ENCODE assay signal across 10 cellular contexts in the genomic region with DNA sequence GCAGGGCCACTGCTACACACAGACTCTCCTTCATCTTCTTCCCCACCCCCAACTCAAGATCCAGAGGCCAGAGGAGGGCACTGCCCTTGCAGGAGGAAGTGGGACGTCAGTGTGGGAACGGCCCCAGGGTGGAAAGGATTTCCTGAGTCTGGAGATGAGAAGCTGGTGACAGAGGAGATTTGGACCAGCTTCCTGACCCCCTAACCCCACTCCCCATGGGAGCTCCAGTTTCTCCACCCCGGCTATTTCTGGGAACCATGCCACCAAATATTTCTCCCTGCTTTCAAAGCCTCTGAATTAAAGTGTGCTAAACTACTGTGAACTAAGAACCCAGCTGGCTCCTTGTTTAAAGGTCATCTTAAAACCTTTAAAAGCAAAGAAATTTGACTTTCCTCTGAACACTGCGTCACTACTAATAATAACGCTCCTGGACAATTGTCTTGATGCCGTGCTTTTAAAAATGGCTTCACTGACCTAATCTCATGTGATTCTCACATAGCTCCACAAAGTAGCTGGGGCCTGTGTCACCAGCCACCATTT. TPM values are rescaled to one million over a fixed set of nuclear protein-coding genes. Genes with fewer than 3 reads are reported as not detected.
DNase-seq lines count a peak whose midpoint lies in the region; ATAC-seq and TF ChIP-seq lines count a peak whose summit lies in the region.
"Had no signal": no experiment of that assay in that cellular context is flagged by ENCODE, and none has a peak within 500 bp of the region (broad histone marks: within the 10 kb centered on the region; RNA-seq: fewer than 3 reads in every experiment).

No MANE protein-coding gene starts in this region.

- H3K9me2 ChIP-seq in GM23338 (ENCODE audit: insufficient read depth): no peaks in the 10 kb centered on the region

- H2AFZ ChIP-seq in GM23338 (peak overlapping the region; percentile 43; the same call in 1 of the 2 replicates), smooth muscle cell (ENCODE audit: low read depth) (no peak overlapping the region)

- H3K4me2 ChIP-seq in GM23338 (no peak overlapping the region), smooth muscle cell (peak overlapping the region; percentile 56)

- H4K20me1 ChIP-seq in GM23338 (replicated peaks; ENCODE audit: insufficient read depth): no peaks in the 10 kb centered on the region; the same call in 1 of the 2 replicates
- H4K20me1 ChIP-seq in smooth muscle cell (ENCODE audit: low read depth): no peaks in the 10 kb centered on the region

- H3K27ac ChIP-seq in GM23338 (ENCODE audit: low read depth) (no peak overlapping the region), smooth muscle cell (ENCODE audit: low read depth) (peak overlapping the region; percentile 77)

- TF ChIP-seq CTCF in GM23338 (conservative IDR thresholded peaks at IDR 0.05; ENCODE audit: low read depth in 2 of 2) (no peak), smooth muscle cell (IDR thresholded peaks at IDR 0.05; ENCODE audit: borderline replicate concordance, insufficient read depth, poor library complexity, severe bottlenecking) (no peak)

- no peaks in the 10 kb centered on the region for H3K36me3 Mint-ChIP-seq in GM23338 (ENCODE audit: low read depth)
- H3K36me3 Mint-ChIP-seq: memory B cell had no signal

- H3K4me3 Mint-ChIP-seq in GM23338: no peak overlapping the region
- H3K4me3 Mint-ChIP-seq: memory B cell had no signal

- H3K27me3 ChIP-seq in GM23338 (ENCODE audit: insufficient read depth): no peaks in the 10 kb centered on the region
- H3K27me3 ChIP-seq in smooth muscle cell (ENCODE audit: low read depth): no peaks in the 10 kb centered on the region

- H3K9me3 Mint-ChIP-seq in GM23338: no peaks in the 10 kb centered on the region
- H3K9me3 Mint-ChIP-seq: memory B cell had no signal

- 12% methylated on average over 6 of the region's 6 CpGs for WGBS in smooth muscle cell (ENCODE audit: low lambda C conversion rate)

- H3F3A ChIP-seq in GM23338 (replicated peaks; ENCODE audit: low read depth): no peaks in the 10 kb centered on the region
- peaks cover 7% of the 10 kb centered on the region for H3F3A ChIP-seq in smooth muscle cell (ENCODE audit: low read depth)

- H3K4me1 ChIP-seq in GM23338 (ENCODE audit: insufficient read depth): no peaks in the 10 kb centered on the region
- H3K4me1 ChIP-seq in smooth muscle cell (ENCODE audit: low read depth): peaks cover 11% of the 10 kb centered on the region

- DNase-seq in GM23338 (ENCODE audit: low spot score) (peak; percentile 25), astrocyte of the hippocampus (ENCODE audit: low read depth, low spot score) (peak; percentile 84), iPS-NIHi7 (ENCODE audit: extremely low spot score) (peak; percentile 48), smooth muscle cell (lab: John Stamatoyannopoulos, UW; ENCODE audit: unreplicated experiment) (peak; percentile 9), NCI-H2081 (lab: John Stamatoyannopoulos, UW) (no peak), NOMO-1 (lab: John Stamatoyannopoulos, UW; ENCODE audit: unreplicated experiment in 2 of 2) (no peak)
- DNase-seq: T-helper 9 cell had no signal

- H3K4me3 ChIP-seq in GM23338: no peak overlapping the region
- no peak overlapping the region for H3K4me3 ChIP-seq in smooth muscle cell

- H3K4me1 Mint-ChIP-seq in GM23338: peaks cover 17% of the 10 kb centered on the region

- ATAC-seq in GM23338: peak; percentile 76
- no peak for ATAC-seq in HG02610 (IDR thresholded peaks at IDR 0.05; ENCODE audit: unreplicated experiment)
- ATAC-seq in HG02970 (IDR thresholded peaks at IDR 0.05; ENCODE audit: low FRiP score, unreplicated experiment): no peak

- peak overlapping the region; percentile 3 for H3K9ac ChIP-seq in smooth muscle cell (ENCODE audit: low read depth)

- no peaks in the 10 kb centered on the region for H3K36me3 ChIP-seq in GM23338 (ENCODE audit: insufficient read depth)
- no peaks in the 10 kb centered on the region for H3K36me3 ChIP-seq in smooth muscle cell (ENCODE audit: low read depth)

- H3K9me3 ChIP-seq in smooth muscle cell (replicated peaks; ENCODE audit: low read depth): no peaks in the 10 kb centered on the region

- H3K27ac Mint-ChIP-seq in GM23338: no peak overlapping the region
- H3K27ac Mint-ChIP-seq: memory B cell had no signal

- H3K27me3 Mint-ChIP-seq in GM23338 (ENCODE audit: insufficient read depth, low read depth, poor library complexity): peaks cover 3% of the 10 kb centered on the region

- H3K79me2 ChIP-seq in GM23338 (replicated peaks; ENCODE audit: insufficient read depth) (no peaks in the 10 kb centered on the region), smooth muscle cell (ENCODE audit: low read depth) (no peaks in the 10 kb centered on the region)

TF ChIP-seq in GM23338, 12 proteins besides CTCF, POLR2A, EP300 and RAD21 (continues in another document):
- TF ChIP-seq NANOG (IDR thresholded peaks at IDR 0.05; ENCODE audit: borderline replicate concordance) (no peak), ZNF114 (CRISPR knock-in tag; IDR thresholded peaks at IDR 0.05) (no peak), EZH2 (IDR thresholded peaks at IDR 0.05; ENCODE audit: low read depth, unreplicated experiment) (no peak), JUNB (IDR thresholded peaks at IDR 0.05; ENCODE audit: unreplicated experiment) (no peak), POLR2AphosphoS5 (IDR thresholded peaks at IDR 0.05; ENCODE audit: low read depth) (no peak), EZH2phosphoT487 (IDR thresholded peaks at IDR 0.05; ENCODE audit: unreplicated experiment) (no peak)
- TF ChIP-seq, protein P1, sequence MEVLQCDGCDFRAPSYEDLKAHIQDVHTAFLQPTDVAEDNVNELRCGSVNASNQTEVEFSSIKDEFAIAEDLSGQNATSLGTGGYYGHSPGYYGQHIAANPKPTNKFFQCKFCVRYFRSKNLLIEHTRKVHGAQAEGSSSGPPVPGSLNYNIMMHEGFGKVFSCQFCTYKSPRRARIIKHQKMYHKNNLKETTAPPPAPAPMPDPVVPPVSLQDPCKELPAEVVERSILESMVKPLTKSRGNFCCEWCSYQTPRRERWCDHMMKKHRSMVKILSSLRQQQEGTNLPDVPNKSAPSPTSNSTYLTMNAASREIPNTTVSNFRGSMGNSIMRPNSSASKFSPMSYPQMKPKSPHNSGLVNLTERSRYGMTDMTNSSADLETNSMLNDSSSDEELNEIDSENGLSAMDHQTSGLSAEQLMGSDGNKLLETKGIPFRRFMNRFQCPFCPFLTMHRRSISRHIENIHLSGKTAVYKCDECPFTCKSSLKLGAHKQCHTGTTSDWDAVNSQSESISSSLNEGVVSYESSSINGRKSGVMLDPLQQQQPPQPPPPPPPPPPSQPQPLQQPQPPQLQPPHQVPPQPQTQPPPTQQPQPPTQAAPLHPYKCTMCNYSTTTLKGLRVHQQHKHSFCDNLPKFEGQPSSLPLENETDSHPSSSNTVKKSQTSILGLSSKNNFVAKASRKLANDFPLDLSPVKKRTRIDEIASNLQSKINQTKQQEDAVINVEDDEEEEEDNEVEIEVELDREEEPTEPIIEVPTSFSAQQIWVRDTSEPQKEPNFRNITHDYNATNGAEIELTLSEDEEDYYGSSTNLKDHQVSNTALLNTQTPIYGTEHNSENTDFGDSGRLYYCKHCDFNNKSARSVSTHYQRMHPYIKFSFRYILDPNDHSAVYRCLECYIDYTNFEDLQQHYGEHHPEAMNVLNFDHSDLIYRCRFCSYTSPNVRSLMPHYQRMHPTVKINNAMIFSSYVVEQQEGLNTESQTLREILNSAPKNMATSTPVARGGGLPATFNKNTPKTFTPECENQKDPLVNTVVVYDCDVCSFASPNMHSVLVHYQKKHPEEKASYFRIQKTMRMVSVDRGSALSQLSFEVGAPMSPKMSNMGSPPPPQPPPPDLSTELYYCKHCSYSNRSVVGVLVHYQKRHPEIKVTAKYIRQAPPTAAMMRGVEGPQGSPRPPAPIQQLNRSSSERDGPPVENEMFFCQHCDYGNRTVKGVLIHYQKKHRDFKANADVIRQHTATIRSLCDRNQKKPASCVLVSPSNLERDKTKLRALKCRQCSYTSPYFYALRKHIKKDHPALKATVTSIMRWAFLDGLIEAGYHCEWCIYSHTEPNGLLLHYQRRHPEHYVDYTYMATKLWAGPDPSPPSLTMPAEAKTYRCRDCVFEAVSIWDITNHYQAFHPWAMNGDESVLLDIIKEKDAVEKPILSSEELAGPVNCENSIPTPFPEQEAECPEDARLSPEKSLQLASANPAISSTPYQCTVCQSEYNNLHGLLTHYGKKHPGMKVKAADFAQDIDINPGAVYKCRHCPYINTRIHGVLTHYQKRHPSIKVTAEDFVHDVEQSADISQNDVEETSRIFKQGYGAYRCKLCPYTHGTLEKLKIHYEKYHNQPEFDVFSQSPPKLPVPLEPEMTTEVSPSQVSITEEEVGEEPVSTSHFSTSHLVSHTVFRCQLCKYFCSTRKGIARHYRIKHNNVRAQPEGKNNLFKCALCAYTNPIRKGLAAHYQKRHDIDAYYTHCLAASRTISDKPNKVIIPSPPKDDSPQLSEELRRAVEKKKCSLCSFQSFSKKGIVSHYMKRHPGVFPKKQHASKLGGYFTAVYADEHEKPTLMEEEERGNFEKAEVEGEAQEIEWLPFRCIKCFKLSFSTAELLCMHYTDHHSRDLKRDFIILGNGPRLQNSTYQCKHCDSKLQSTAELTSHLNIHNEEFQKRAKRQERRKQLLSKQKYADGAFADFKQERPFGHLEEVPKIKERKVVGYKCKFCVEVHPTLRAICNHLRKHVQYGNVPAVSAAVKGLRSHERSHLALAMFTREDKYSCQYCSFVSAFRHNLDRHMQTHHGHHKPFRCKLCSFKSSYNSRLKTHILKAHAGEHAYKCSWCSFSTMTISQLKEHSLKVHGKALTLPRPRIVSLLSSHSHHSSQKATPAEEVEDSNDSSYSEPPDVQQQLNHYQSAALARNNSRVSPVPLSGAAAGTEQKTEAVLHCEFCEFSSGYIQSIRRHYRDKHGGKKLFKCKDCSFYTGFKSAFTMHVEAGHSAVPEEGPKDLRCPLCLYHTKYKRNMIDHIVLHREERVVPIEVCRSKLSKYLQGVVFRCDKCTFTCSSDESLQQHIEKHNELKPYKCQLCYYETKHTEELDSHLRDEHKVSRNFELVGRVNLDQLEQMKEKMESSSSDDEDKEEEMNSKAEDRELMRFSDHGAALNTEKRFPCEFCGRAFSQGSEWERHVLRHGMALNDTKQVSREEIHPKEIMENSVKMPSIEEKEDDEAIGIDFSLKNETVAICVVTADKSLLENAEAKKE (CRISPR knock-in tag; IDR thresholded peaks at IDR 0.05): no peak

RNA-seq across cellular contexts. Expression of a gene that starts 46.6 kb away (rescaled TPM):
- 28.2 and 31.9 TPM in 2 replicates for total RNA-seq in GM23338 (2014; rRNA removed; shearing (Covaris generic))
- polyA plus RNA-seq in GM23338 (2016; fragmentation: Nextera tagmentation; extraction: Ambion mirVana) (168 and 177 TPM in 2 replicates), smooth muscle cell (70.0 and 70.2 TPM in 2 replicates)
- 64.1 and 80.7 TPM in 2 replicates for total RNA-seq in smooth muscle cell

RNA-seq across cellular contexts. Expression of a gene that starts 46.7 kb away (rescaled TPM):
- total RNA-seq in GM23338 (2014; rRNA removed; shearing (Covaris generic)): 0.94 and 2.6 TPM in 2 replicates
- polyA plus RNA-seq in GM23338 (2016; fragmentation: Nextera tagmentation; extraction: Ambion mirVana) (0.65 and 1.4 TPM in 2 replicates), smooth muscle cell (0.54 and 1.4 TPM in 2 replicates)
- 0.63 and 0.94 TPM in 2 replicates for total RNA-seq in smooth muscle cell

Comparison
In these comparisons a context has a peak if more than half of its experiments do, and no peak if none do; other contexts are left out.
1. DNase-seq: peak in GM23338 (single experiment), astrocyte of the hippocampus (single experiment), iPS-NIHi7 (single experiment) and smooth muscle cell (single experiment); none in NCI-H2081 (0 of 2) and NOMO-1 (0 of 2).